26 cellular contexts compared by ENCODE assay signal in the genomic region with DNA sequence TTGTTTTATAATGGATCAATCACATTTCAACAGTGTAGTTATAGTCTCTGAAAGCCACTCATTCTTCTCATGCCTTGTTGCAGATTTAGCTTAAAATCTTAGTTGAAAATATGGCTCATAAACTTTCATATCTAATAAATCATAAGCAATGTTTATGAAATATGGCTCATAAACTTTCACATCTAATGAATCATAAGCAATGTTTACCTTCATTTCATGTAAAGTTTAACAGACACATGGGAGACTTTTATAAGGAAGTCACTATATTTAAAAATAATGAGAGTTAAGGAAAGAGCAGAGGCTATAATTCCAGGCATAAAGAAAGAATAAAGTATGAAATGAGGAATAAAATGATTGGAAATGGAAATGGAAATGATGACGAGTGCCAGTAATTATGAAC.
"Had no signal": no experiment of that assay in that cellular context is flagged by ENCODE, and none has a peak within 500 bp of the region (broad histone marks: within the 10 kb centered on the region; RNA-seq: fewer than 3 reads in every experiment).

No MANE protein-coding gene starts in this region.

- H3K9me3 ChIP-seq: neutrophil, prostate gland, right lobe of liver, stomach, thoracic aorta, thyroid gland, tibial nerve, upper lobe of left lung, vagina had no signal

- H3K27ac ChIP-seq: neutrophil, pancreas, prostate gland, right lobe of liver, sigmoid colon, stomach, thoracic aorta, thyroid gland, tibial nerve, upper lobe of left lung, vagina had no signal

- H3K4me3 ChIP-seq: pancreas, prostate gland, right lobe of liver, sigmoid colon, stomach, thoracic aorta, thyroid gland, tibial nerve, upper lobe of left lung, vagina had no signal

- H3K27me3 ChIP-seq: neutrophil, pancreas, right lobe of liver, sigmoid colon, stomach, thyroid gland, tibial nerve, upper lobe of left lung, vagina had no signal

- ATAC-seq: natural killer cell treated with Interleukin-12 subunit alpha and Interleukin-12 subunit beta and Interleukin-15 and Interleukin-18, amount 100 ng/mL, for 72 hours; pancreas; right cardiac atrium; right lobe of liver; stimulated activated effector memory CD8-positive, alpha-beta T cell treated with anti-CD3 and anti-CD28 coated beads, Interleukin-12 subunit alpha, Interleukin-12 subunit beta, amount 100 ng/mL, for 72 hours; stimulated activated naive B cell treated with anti-CD40 and anti-IgM and Interleukin-4, amounts not matched to agents 10 μg/mL and 1 μg/mL and 100 μg/mL, for 72 hours had no signal

- H3K36me3 ChIP-seq: neutrophil, pancreas, prostate gland, right lobe of liver, sigmoid colon, stomach, thoracic aorta, thyroid gland, tibial nerve, upper lobe of left lung, vagina had no signal

- FAIRE-seq: pancreas, small intestine, urothelium cell line had no signal

- DNase-seq: nephron progenitor cell; nucleus accumbens; pancreas; retina; right cardiac atrium; right lobe of liver; sigmoid colon; small intestine; stimulated activated CD4-positive, alpha-beta T cell treated with anti-CD3 and anti-CD28 coated beads, Interleukin-15, amount 100 ng/mL, for 24 hours; stimulated activated CD4-positive, alpha-beta T cell treated with anti-CD3 and anti-CD28 coated beads, Interleukin-2, amount 100 ng/mL, for 24 hours; stimulated activated CD4-positive, alpha-beta T cell treated with anti-CD3 and anti-CD28 coated beads, Interleukin-2, amount 100 ng/mL, for 48 hours; stimulated activated CD4-positive, alpha-beta T cell treated with anti-CD3 and anti-CD28 coated beads, Interleukin-4, amount 100 ng/mL, for 24 hours; stimulated activated naive B cell treated with anti-CD40 and anti-IgM and Interleukin-4, amounts not matched to agents 10 μg/mL and 1 μg/mL and 100 μg/mL, for 72 hours; stimulated activated naive CD4-positive, alpha-beta T cell treated with Interleukin-2 at 50 U/mL for 16 hours; stomach; thyroid gland; trophoblast cell; upper lobe of left lung had no signal

- H3K4me1 ChIP-seq: pancreas, prostate gland, right lobe of liver, sigmoid colon, stomach, thyroid gland, tibial nerve, upper lobe of left lung, vagina had no signal
